Comparison of ENCODE assay signal across 22 cellular contexts in genomic region chr10:121627810-121628209, GRCh38. TPM values are rescaled to one million over a fixed set of nuclear protein-coding genes. Genes with fewer than 3 reads are reported as not detected.
DNase-seq lines count a peak whose midpoint lies in the region; ATAC-seq, FAIRE-seq and TF ChIP-seq lines count a peak whose summit lies in the region.
"Had no signal": no experiment of that assay in that cellular context is flagged by ENCODE, and none has a peak within 500 bp of the region (broad histone marks: within the 10 kb centered on the region; RNA-seq: fewer than 3 reads in every experiment).

No MANE protein-coding gene starts in this region.

- peak overlapping the region; percentile 29 for H3K4me3 ChIP-seq in smooth muscle cell
- H3K4me3 ChIP-seq: Peyer's patch, right lobe of liver, upper lobe of right lung had no signal

- ATAC-seq in GM18870 (IDR thresholded peaks at IDR 0.05; ENCODE audit: unreplicated experiment) (no peak), HG02840 (IDR thresholded peaks at IDR 0.05; ENCODE audit: low FRiP score, unreplicated experiment) (no peak)
- ATAC-seq in activated T-helper 17 cell treated with anti-CD3 and anti-CD28 coated beads, Interleukin-2, amount 50 U/mL, for 72 hours (replicated peaks): no peak
- ATAC-seq: right lobe of liver, T-cell, upper lobe of right lung had no signal

- H3F3A ChIP-seq in smooth muscle cell (ENCODE audit: low read depth): peaks cover 33% of the 10 kb centered on the region

- WGBS in smooth muscle cell (ENCODE audit: low lambda C conversion rate): 8% methylated on average over 8 of the region's 8 CpGs

- peak overlapping the region; percentile 82 for H3K4me2 ChIP-seq in smooth muscle cell

- no peak for FAIRE-seq in urothelium cell line (lab: Jason Lieb, UNC)
- FAIRE-seq: frontal cortex had no signal

- no peaks in the 10 kb centered on the region for H3K36me3 ChIP-seq in smooth muscle cell (ENCODE audit: low read depth)
- H3K36me3 ChIP-seq: Peyer's patch, right lobe of liver, upper lobe of right lung had no signal

- H3K36me3 Mint-ChIP-seq in activated T-helper 17 cell treated with anti-CD3 and anti-CD28 coated beads, Interleukin-2, amount 50 U/mL, for 72 hours (ENCODE audit: low read depth): no peaks in the 10 kb centered on the region
- H3K36me3 Mint-ChIP-seq: T-cell had no signal

- TF ChIP-seq CTCF in smooth muscle cell (IDR thresholded peaks at IDR 0.05; ENCODE audit: borderline replicate concordance, insufficient read depth, poor library complexity, severe bottlenecking): no peak

- peaks cover 16% of the 10 kb centered on the region for H3K4me1 ChIP-seq in smooth muscle cell (ENCODE audit: low read depth)
- H3K4me1 ChIP-seq: Peyer's patch, right lobe of liver, upper lobe of right lung had no signal

- no peak overlapping the region for H3K4me3 Mint-ChIP-seq in activated T-helper 17 cell treated with anti-CD3 and anti-CD28 coated beads, Interleukin-2, amount 50 U/mL, for 72 hours
- H3K4me3 Mint-ChIP-seq: T-cell had no signal

- no peak overlapping the region for H3K9ac ChIP-seq in smooth muscle cell (ENCODE audit: low read depth)

- no peak overlapping the region for H3K27ac Mint-ChIP-seq in activated T-helper 17 cell treated with anti-CD3 and anti-CD28 coated beads, Interleukin-2, amount 50 U/mL, for 72 hours
- H3K27ac Mint-ChIP-seq: T-cell had no signal

- peaks cover 6% of the 10 kb centered on the region for H3K27me3 Mint-ChIP-seq in activated T-helper 17 cell treated with anti-CD3 and anti-CD28 coated beads, Interleukin-2, amount 50 U/mL, for 72 hours

- H3K9me3 ChIP-seq in smooth muscle cell (replicated peaks; ENCODE audit: low read depth): no peaks in the 10 kb centered on the region
- H3K9me3 ChIP-seq: Peyer's patch, right lobe of liver, upper lobe of right lung had no signal

- no peaks in the 10 kb centered on the region for H3K27me3 ChIP-seq in smooth muscle cell (ENCODE audit: low read depth)
- H3K27me3 ChIP-seq: Peyer's patch, right lobe of liver, upper lobe of right lung had no signal

- H3K27ac ChIP-seq in cingulate gyrus (ENCODE audit: low read depth, low read length) (peak overlapping the region; percentile 19), smooth muscle cell (ENCODE audit: low read depth) (peak overlapping the region; percentile 21)
- H3K27ac ChIP-seq: HL-60, right lobe of liver, upper lobe of right lung had no signal

- H4K20me1 ChIP-seq in smooth muscle cell (ENCODE audit: low read depth): no peaks in the 10 kb centered on the region

- no peaks in the 10 kb centered on the region for H3K4me1 Mint-ChIP-seq in activated T-helper 17 cell treated with anti-CD3 and anti-CD28 coated beads, Interleukin-2, amount 50 U/mL, for 72 hours
- H3K4me1 Mint-ChIP-seq: T-cell had no signal

- H2AFZ ChIP-seq in smooth muscle cell (ENCODE audit: low read depth): peak overlapping the region; percentile 67

- no peaks in the 10 kb centered on the region for H3K9me3 Mint-ChIP-seq in activated T-helper 17 cell treated with anti-CD3 and anti-CD28 coated beads, Interleukin-2, amount 50 U/mL, for 72 hours
- H3K9me3 Mint-ChIP-seq: T-cell had no signal

- no peaks in the 10 kb centered on the region for H3K79me2 ChIP-seq in smooth muscle cell (ENCODE audit: low read depth)

- DNase-seq in EH (ENCODE audit: low read depth) (peak; percentile 45), left kidney (ENCODE audit: low read depth, low spot score) (peak; percentile 18), smooth muscle cell (lab: John Stamatoyannopoulos, UW; ENCODE audit: unreplicated experiment) (no peak), urothelium cell line (ENCODE audit: low spot score) (no peak)
- DNase-seq: ACHN; activated CD4-positive, alpha-beta T cell treated with anti-CD3 and anti-CD28 coated beads, Interleukin-2, amount 50 U/mL, for 4 hours; activated T-cell treated with anti-CD3 and anti-CD28 coated beads, Interleukin-2, amount 50 U/mL, for 48 hours; effector CD8-positive, alpha-beta T cell; EL; NCI-H1105; NCI-H774; Peyer's patch; right lobe of liver; stimulated activated CD4-positive, alpha-beta T cell treated with anti-CD3 and anti-CD28 coated beads, Interleukin-4, amount 100 ng/mL, for 1 hour; T-cell had no signal

RNA-seq across cellular contexts. Expression of gene FGFR2, which starts 29.6 kb away (rescaled TPM):
- 85.9 and 115 TPM in 2 replicates for total RNA-seq in smooth muscle cell
- polyA plus RNA-seq in smooth muscle cell: 82.7 and 103 TPM in 2 replicates
- not detected for total RNA-seq in activated T-helper 17 cell treated with anti-CD3 and anti-CD28 coated beads, Interleukin-2, amount 50 U/mL, for 72 hours

Comparison
In these comparisons a context has a peak if more than half of its experiments do, and no peak if none do; other contexts are left out.
1. DNase-seq: peak in EH (single experiment) and left kidney (single experiment); none in smooth muscle cell (single experiment) and urothelium cell line (single experiment).
2. RNA of gene FGFR2, which starts 29.6 kb away (total RNA-seq): 85.9 to 115 TPM in smooth muscle cell; not detected in activated T-helper 17 cell treated with anti-CD3 and anti-CD28 coated beads, Interleukin-2, amount 50 U/mL, for 72 hours; every median in the first group is over 10 times any median in the second.